ENCODE assay signal across 28 cellular contexts in genomic region chr14:104429291-104429861, GRCh38.
DNase-seq lines count a peak whose midpoint lies in the region; ATAC-seq and TF ChIP-seq lines count a peak whose summit lies in the region.
"Had no signal": no experiment of that assay in that cellular context is flagged by ENCODE, and none has a peak within 500 bp of the region (broad histone marks: within the 10 kb centered on the region; RNA-seq: fewer than 3 reads in every experiment).

No MANE protein-coding gene starts in this region.

- H3K27ac Mint-ChIP-seq in activated CD8-positive, alpha-beta memory T cell treated with anti-CD3 and anti-CD28 coated beads, Interleukin-2, amount 10 ng/mL, durations not matched to agents 7 days and 5 days = no peak overlapping the region
- H3K27ac Mint-ChIP-seq: activated CD4-positive, alpha-beta T cell treated with anti-CD3 and anti-CD28 coated beads, Interleukin-2, amount 10 ng/mL, durations not matched to agents 24 days and 14 days; activated naive CD4-positive, alpha-beta T cell treated with anti-CD3 and anti-CD28 coated beads, Interleukin-2, amount 10 ng/mL, durations not matched to agents 7 days and 5 days; CD8-positive, alpha-beta T cell; natural killer cell treated with Interleukin-12 subunit alpha and Interleukin-12 subunit beta and Interleukin-15 and Interleukin-18, amount 100 ng/mL, for 72 hours had no signal

- DNase-seq in activated CD8-positive, alpha-beta memory T cell treated with anti-CD3 and anti-CD28 coated beads, Interleukin-2, amount 10 ng/mL, durations not matched to agents 7 days and 5 days = peak; percentile 26
- no peak for DNase-seq in activated CD8-positive, alpha-beta memory T cell treated with anti-CD3 and anti-CD28 coated beads for 24 hours
- DNase-seq in GM13976 (ENCODE audit: low spot score) (peak; percentile 16), RWPE2 (ENCODE audit: low spot score) (peak; percentile 66), osteoblast (ENCODE audit: insufficient read length, low spot score, missing footprints) (peak; percentile 51), H7 (no peak), midbrain (lab: John Stamatoyannopoulos, UW) (no peak)
- DNase-seq: activated CD4-positive, alpha-beta T cell treated with anti-CD3 and anti-CD28 coated beads, Interleukin-2, amount 10 ng/mL, durations not matched to agents 24 days and 14 days; activated naive CD4-positive, alpha-beta T cell treated with anti-CD3 and anti-CD28 coated beads, Interleukin-2, amount 10 ng/mL, durations not matched to agents 7 days and 5 days; activated T-cell treated with anti-CD3 and anti-CD28 coated beads, Interleukin-2, amount 50 U/mL, for 4 hours; anterior cingulate cortex; central memory CD4-positive, alpha-beta T cell; DMS79; foreskin melanocyte; mesendoderm; MG63; NCI-H187; NCI-H345; psoas muscle; stimulated activated CD4-positive, alpha-beta T cell treated with anti-CD3 and anti-CD28 coated beads, Interleukin-4, amount 100 ng/mL, for 1 hour; stimulated activated naive CD8-positive, alpha-beta T cell treated with anti-CD3 and anti-CD28 coated beads, Interleukin-15, Interleukin-2, amounts not matched to agents 100 U/mL and 50 U/mL, for 24 hours; SW 1271; transverse colon had no signal

- H3K4me1 Mint-ChIP-seq in activated CD8-positive, alpha-beta memory T cell treated with anti-CD3 and anti-CD28 coated beads, Interleukin-2, amount 10 ng/mL, durations not matched to agents 7 days and 5 days = no peaks in the 10 kb centered on the region
- H3K4me1 Mint-ChIP-seq: activated CD4-positive, alpha-beta T cell treated with anti-CD3 and anti-CD28 coated beads, Interleukin-2, amount 10 ng/mL, durations not matched to agents 24 days and 14 days; activated naive CD4-positive, alpha-beta T cell treated with anti-CD3 and anti-CD28 coated beads, Interleukin-2, amount 10 ng/mL, durations not matched to agents 7 days and 5 days had no signal

- no peak for ATAC-seq in activated CD8-positive, alpha-beta memory T cell treated with anti-CD3 and anti-CD28 coated beads, Interleukin-2, amount 10 ng/mL, durations not matched to agents 7 days and 5 days
- ATAC-seq in RWPE2 (ENCODE audit: low read depth) (no peak), GM18505 (IDR thresholded peaks at IDR 0.05; ENCODE audit: unreplicated experiment) (no peak)
- ATAC-seq: activated T-cell treated with anti-CD3 and anti-CD28 coated beads, Interleukin-2, amount 50 U/mL, for 4 hours; CD8-positive, alpha-beta T cell; natural killer cell treated with Interleukin-12 subunit alpha and Interleukin-12 subunit beta and Interleukin-15 and Interleukin-18, amount 100 ng/mL, for 72 hours; psoas muscle; stimulated activated naive CD8-positive, alpha-beta T cell treated with anti-CD3 and anti-CD28 coated beads, Interleukin-15, Interleukin-2, amounts not matched to agents 100 U/mL and 50 U/mL, for 24 hours had no signal

- H3K4me2 ChIP-seq in osteoblast (ENCODE audit: insufficient read depth, low read length) = no peak overlapping the region

- no peak for TF ChIP-seq POLR2A in GM18505 (IDR thresholded peaks at IDR 0.05; ENCODE audit: borderline replicate concordance, extremely low read depth, insufficient read depth, insufficient read length)

- no peaks in the 10 kb centered on the region for H3K36me3 ChIP-seq in RWPE2 (ENCODE audit: low read depth)
- no peaks in the 10 kb centered on the region for H3K36me3 ChIP-seq in osteoblast (ENCODE audit: insufficient read depth, low read length)
- H3K36me3 ChIP-seq in H7 (replicated peaks; ENCODE audit: control insufficient read depth, insufficient read depth, low read length) = no peaks in the 10 kb centered on the region
- H3K36me3 ChIP-seq: MG63, transverse colon had no signal

- H4K20me1 ChIP-seq in osteoblast (ENCODE audit: insufficient read depth, low read length) = no peaks in the 10 kb centered on the region

- peaks cover 25% of the 10 kb centered on the region for H3K27me3 ChIP-seq in RWPE2 (ENCODE audit: insufficient read depth, poor library complexity, severe bottlenecking)
- H3K27me3 ChIP-seq in osteoblast (ENCODE audit: insufficient read depth, low read length) = no peaks in the 10 kb centered on the region
- H3K27me3 ChIP-seq in H7 (ENCODE audit: control insufficient read depth, insufficient read depth, low read length) = no peaks in the 10 kb centered on the region
- H3K27me3 ChIP-seq: MG63, transverse colon had no signal

- H3K27ac ChIP-seq in RWPE2 (ENCODE audit: poor library complexity, severe bottlenecking) = no peak overlapping the region
- H3K27ac ChIP-seq in osteoblast (ENCODE audit: low read depth, low read length) = no peak overlapping the region
- H3K27ac ChIP-seq: psoas muscle, RWPE1, skin epidermis, transverse colon had no signal

- H3K9me3 ChIP-seq in RWPE2 (ENCODE audit: severe bottlenecking) = no peaks in the 10 kb centered on the region
- no peaks in the 10 kb centered on the region for H3K9me3 ChIP-seq in osteoblast (ENCODE audit: low read depth, low read length)
- H3K9me3 ChIP-seq: MG63, psoas muscle, transverse colon had no signal

- H3K4me3 ChIP-seq in RWPE2 (ENCODE audit: severe bottlenecking) (no peak overlapping the region), osteoblast (ENCODE audit: insufficient read depth, low read length) (no peak overlapping the region), H7 (ENCODE audit: insufficient read depth, low read depth, low read length) (no peak overlapping the region)
- H3K4me3 ChIP-seq: MG63, psoas muscle, skin epidermis, transverse colon had no signal

- no peaks in the 10 kb centered on the region for H3K4me1 ChIP-seq in RWPE2 (ENCODE audit: insufficient read depth, poor library complexity, severe bottlenecking)
- no peaks in the 10 kb centered on the region for H3K4me1 ChIP-seq in osteoblast (ENCODE audit: insufficient read depth, low read length)
- H3K4me1 ChIP-seq: psoas muscle had no signal

- CTCF ChIA-PET in activated CD8-positive, alpha-beta memory T cell treated with anti-CD3 and anti-CD28 coated beads, Interleukin-2, amount 10 ng/mL, durations not matched to agents 7 days and 5 days (lab: Charles Lee) = no interaction called here

- no peak for TF ChIP-seq CTCF in GM13976 (IDR thresholded peaks at IDR 0.05; ENCODE audit: borderline replicate concordance, control extremely low read depth, extremely low read depth, insufficient read depth, missing control alignments)
- no peak for TF ChIP-seq CTCF in RWPE2 (IDR thresholded peaks at IDR 0.05; ENCODE audit: poor library complexity, severe bottlenecking)
- no peak for TF ChIP-seq CTCF in osteoblast (IDR thresholded peaks at IDR 0.05; ENCODE audit: extremely low read depth, low read depth, low read length)

- H2AFZ ChIP-seq in osteoblast (ENCODE audit: low read length) = no peak overlapping the region

- H3K4me3 Mint-ChIP-seq in activated CD8-positive, alpha-beta memory T cell treated with anti-CD3 and anti-CD28 coated beads, Interleukin-2, amount 10 ng/mL, durations not matched to agents 7 days and 5 days = no peak overlapping the region
- H3K4me3 Mint-ChIP-seq: activated CD4-positive, alpha-beta T cell treated with anti-CD3 and anti-CD28 coated beads, Interleukin-2, amount 10 ng/mL, durations not matched to agents 24 days and 14 days; activated naive CD4-positive, alpha-beta T cell treated with anti-CD3 and anti-CD28 coated beads, Interleukin-2, amount 10 ng/mL, durations not matched to agents 7 days and 5 days; activated T-cell treated with anti-CD3 and anti-CD28 coated beads, Interleukin-2, amount 50 U/mL, for 4 hours; CD8-positive, alpha-beta T cell; natural killer cell treated with Interleukin-12 subunit alpha and Interleukin-12 subunit beta and Interleukin-15 and Interleukin-18, amount 100 ng/mL, for 72 hours had no signal

- no peaks in the 10 kb centered on the region for H3K9me3 Mint-ChIP-seq in activated CD8-positive, alpha-beta memory T cell treated with anti-CD3 and anti-CD28 coated beads, Interleukin-2, amount 10 ng/mL, durations not matched to agents 7 days and 5 days (ENCODE audit: low read depth)
- H3K9me3 Mint-ChIP-seq: activated CD4-positive, alpha-beta T cell treated with anti-CD3 and anti-CD28 coated beads, Interleukin-2, amount 10 ng/mL, durations not matched to agents 24 days and 14 days; activated naive CD4-positive, alpha-beta T cell treated with anti-CD3 and anti-CD28 coated beads, Interleukin-2, amount 10 ng/mL, durations not matched to agents 7 days and 5 days; activated T-cell treated with anti-CD3 and anti-CD28 coated beads, Interleukin-2, amount 50 U/mL, for 4 hours; CD8-positive, alpha-beta T cell; natural killer cell treated with Interleukin-12 subunit alpha and Interleukin-12 subunit beta and Interleukin-15 and Interleukin-18, amount 100 ng/mL, for 72 hours had no signal

- no peaks in the 10 kb centered on the region for H3K27me3 Mint-ChIP-seq in activated CD8-positive, alpha-beta memory T cell treated with anti-CD3 and anti-CD28 coated beads, Interleukin-2, amount 10 ng/mL, durations not matched to agents 7 days and 5 days
- H3K27me3 Mint-ChIP-seq: activated CD4-positive, alpha-beta T cell treated with anti-CD3 and anti-CD28 coated beads, Interleukin-2, amount 10 ng/mL, durations not matched to agents 24 days and 14 days had no signal

- in situ Hi-C loops in GM13976 (cut with MboI; ENCODE audit: low sequenced_read_pairs, unreplicated experiment) = no loop called here

- no peaks in the 10 kb centered on the region for H3K79me2 ChIP-seq in osteoblast (ENCODE audit: insufficient read depth, low read length)

- no peaks in the 10 kb centered on the region for H3K36me3 Mint-ChIP-seq in activated CD8-positive, alpha-beta memory T cell treated with anti-CD3 and anti-CD28 coated beads, Interleukin-2, amount 10 ng/mL, durations not matched to agents 7 days and 5 days
- H3K36me3 Mint-ChIP-seq: activated naive CD4-positive, alpha-beta T cell treated with anti-CD3 and anti-CD28 coated beads, Interleukin-2, amount 10 ng/mL, durations not matched to agents 7 days and 5 days; CD8-positive, alpha-beta T cell; natural killer cell treated with Interleukin-12 subunit alpha and Interleukin-12 subunit beta and Interleukin-15 and Interleukin-18, amount 100 ng/mL, for 72 hours had no signal

Comparison
In these comparisons a context has a peak if more than half of its experiments do, and no peak if none do; other contexts are left out.
1. DNase-seq: peak in activated CD8-positive, alpha-beta memory T cell treated with anti-CD3 and anti-CD28 coated beads, Interleukin-2, amount 10 ng/mL, durations not matched to agents 7 days and 5 days (single experiment), GM13976 (single experiment), RWPE2 (single experiment) and osteoblast (single experiment); none in activated CD8-positive, alpha-beta memory T cell treated with anti-CD3 and anti-CD28 coated beads for 24 hours (single experiment), H7 (single experiment) and midbrain (single experiment).